In the genomic region with DNA sequence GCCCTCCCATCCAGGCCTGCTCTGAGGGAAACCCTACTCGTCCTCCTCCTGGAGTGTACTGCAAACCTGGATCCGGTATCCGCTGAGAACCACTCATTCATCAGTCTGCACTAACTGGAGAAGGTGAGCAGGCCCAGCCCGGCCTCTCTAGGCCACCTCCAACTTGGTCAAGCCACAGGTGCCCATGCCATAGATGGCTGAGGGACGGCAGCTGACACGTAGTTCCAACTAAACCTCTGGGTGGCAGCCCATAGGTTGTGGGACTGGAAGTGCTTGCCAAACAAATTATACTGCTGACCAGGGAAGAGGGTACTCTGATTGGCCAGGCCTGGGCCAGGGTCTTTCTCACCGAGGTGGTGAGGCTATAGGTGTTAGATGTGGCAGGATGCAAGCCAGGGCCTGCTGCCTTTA, we compare ENCODE assay signal across 17 cellular contexts. TPM values are rescaled to one million over a fixed set of nuclear protein-coding genes. Genes with fewer than 3 reads are reported as not detected.
DNase-seq lines count a peak whose midpoint lies in the region; TF ChIP-seq lines count a peak whose summit lies in the region.
"Had no signal": no experiment of that assay in that cellular context is flagged by ENCODE, and none has a peak within 500 bp of the region (broad histone marks: within the 10 kb centered on the region; RNA-seq: fewer than 3 reads in every experiment).

No MANE protein-coding gene starts in this region.

- peak; percentile 58 for TF ChIP-seq CTCF in Loucy (conservative IDR thresholded peaks at IDR 0.05; ENCODE audit: low read length)
- peak; percentile 12 for TF ChIP-seq CTCF in epithelial cell of proximal tubule (conservative IDR thresholded peaks at IDR 0.05; ENCODE audit: low read depth, low read length)
- no peak for TF ChIP-seq CTCF in osteoblast (IDR thresholded peaks at IDR 0.05; ENCODE audit: extremely low read depth, low read depth, low read length)

- H2AFZ ChIP-seq in Loucy (ENCODE audit: low read length): no peak overlapping the region
- H2AFZ ChIP-seq in osteoblast (ENCODE audit: low read length): no peak overlapping the region

- H3K9me2 ChIP-seq in Loucy (replicated peaks; ENCODE audit: low read depth, low read length): no peaks in the 10 kb centered on the region

- DNase-seq in DMS53 (lab: John Stamatoyannopoulos, UW) (peak; percentile 9), DMS53 treated with DMSO at 0.1 percent for 48 hours (lab: John Stamatoyannopoulos, UW; ENCODE audit: unreplicated experiment) (no peak), epithelial cell of proximal tubule (ENCODE audit: low read depth) (no peak), osteoblast (ENCODE audit: insufficient read length, low spot score, missing footprints) (peak; percentile 42), dedifferentiated amniotic fluid mesenchymal stem cell (ENCODE audit: extremely low spot score) (no peak), MV-4-11 (lab: John Stamatoyannopoulos, UW) (no peak), NCI-H2227 treated with DMSO at 0.1 percent for 48 hours (lab: John Stamatoyannopoulos, UW) (no peak)
- DNase-seq: activated B cell treated with CpG ODN at 0.5 μM for 24 hours; erythroblast; KG1; kidney glomerular epithelial cell; NCI-H446; stimulated activated CD4-positive, alpha-beta T cell treated with anti-CD3 and anti-CD28 coated beads, Interleukin-1b, Interleukin-23, amount 100 ng/mL, for 48 hours; stimulated activated CD8-positive, alpha-beta memory T cell treated with anti-CD3 and anti-CD28 coated beads, Interleukin-4, amount 100 ng/mL, for 48 hours had no signal

- H3K79me2 ChIP-seq in Loucy (ENCODE audit: insufficient read depth, low read length) (peaks cover 99% of the 10 kb centered on the region), osteoblast (ENCODE audit: insufficient read depth, low read length) (peaks cover 100% of the 10 kb centered on the region)

- H3K36me3 ChIP-seq in Loucy (ENCODE audit: insufficient read depth, low read length) (peaks cover 6% of the 10 kb centered on the region; the same call in 1 of the 2 replicates), osteoblast (ENCODE audit: insufficient read depth, low read length) (peaks cover 10% of the 10 kb centered on the region)
- H3K36me3 ChIP-seq: upper lobe of left lung had no signal

- H3K4me3 ChIP-seq in Loucy (ENCODE audit: low read length, poor library complexity, severe bottlenecking) (peak overlapping the region; percentile 75), epithelial cell of proximal tubule (ENCODE audit: low read depth, low read length) (no peak overlapping the region), osteoblast (ENCODE audit: insufficient read depth, low read length) (no peak overlapping the region)
- H3K4me3 ChIP-seq: upper lobe of left lung had no signal

- peaks cover 95% of the 10 kb centered on the region for H3K4me1 ChIP-seq in Loucy (ENCODE audit: insufficient read depth, low read length, poor library complexity, severe bottlenecking)
- peaks cover 19% of the 10 kb centered on the region for H3K4me1 ChIP-seq in osteoblast (ENCODE audit: insufficient read depth, low read length)

- H3K9me3 ChIP-seq in Loucy (ENCODE audit: insufficient read depth, low read depth, low read length) (no peaks in the 10 kb centered on the region), osteoblast (ENCODE audit: low read depth, low read length) (no peaks in the 10 kb centered on the region)
- H3K9me3 ChIP-seq: upper lobe of left lung had no signal

- peak overlapping the region; percentile 88 for H3K4me2 ChIP-seq in Loucy (ENCODE audit: low read depth, low read length, poor library complexity, severe bottlenecking)
- H3K4me2 ChIP-seq in osteoblast (ENCODE audit: insufficient read depth, low read length): no peak overlapping the region

- H4K20me1 ChIP-seq in Loucy (ENCODE audit: insufficient read depth, low read length, poor library complexity, severe bottlenecking): peaks cover 80% of the 10 kb centered on the region
- peaks cover 89% of the 10 kb centered on the region for H4K20me1 ChIP-seq in osteoblast (ENCODE audit: insufficient read depth, low read length)

- H3K9ac ChIP-seq in Loucy (ENCODE audit: low read depth, low read length, poor library complexity, severe bottlenecking): peak overlapping the region; percentile 77

- H3K27me3 ChIP-seq in Loucy (ENCODE audit: insufficient read depth, low read length, poor library complexity, severe bottlenecking): no peaks in the 10 kb centered on the region
- H3K27me3 ChIP-seq in osteoblast (ENCODE audit: insufficient read depth, low read length): no peaks in the 10 kb centered on the region
- H3K27me3 ChIP-seq: upper lobe of left lung had no signal

- no peak overlapping the region for H3K27ac ChIP-seq in osteoblast (ENCODE audit: low read depth, low read length)
- H3K27ac ChIP-seq: 22Rv1 had no signal

- H3F3A ChIP-seq in Loucy (ENCODE audit: low read depth): peaks cover 3% of the 10 kb centered on the region

RNA-seq across cellular contexts. Expression of a gene that starts 5.9 kb away (rescaled TPM):
- 0.14 and 0.63 TPM in 2 replicates for total RNA-seq in epithelial cell of proximal tubule
- total RNA-seq in osteoblast: 5.1 and 6.2 TPM in 2 replicates

Comparison
In these comparisons a context has a peak if more than half of its experiments do, and no peak if none do; other contexts are left out.
1. DNase-seq: peak in DMS53 (single experiment) and osteoblast (single experiment); none in DMS53 treated with DMSO at 0.1 percent for 48 hours (single experiment), epithelial cell of proximal tubule (single experiment), dedifferentiated amniotic fluid mesenchymal stem cell (single experiment), MV-4-11 (single experiment) and NCI-H2227 treated with DMSO at 0.1 percent for 48 hours (single experiment).